In the genomic region with DNA sequence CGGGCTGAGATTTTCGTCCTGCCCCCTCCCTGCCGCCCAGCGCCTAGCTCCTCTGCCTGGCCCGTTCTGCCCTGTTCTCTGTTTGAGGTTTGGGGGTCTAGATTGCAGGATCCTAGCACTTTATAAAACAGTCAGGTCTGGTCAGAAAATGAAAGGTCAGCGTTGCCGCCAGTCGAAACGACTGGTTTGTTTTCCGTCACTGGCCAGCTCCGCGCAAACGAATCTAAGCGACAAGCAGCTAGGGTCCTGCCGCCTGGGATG, we compare ENCODE assay signal across 2 cellular contexts.
TF ChIP-seq lines count a peak whose summit lies in the region.

No MANE protein-coding gene starts in this region.

TF ChIP-seq in liver, 16 proteins besides CTCF, POLR2A, EP300 and RAD21 (continued from another document):
- TF ChIP-seq, protein P1, sequence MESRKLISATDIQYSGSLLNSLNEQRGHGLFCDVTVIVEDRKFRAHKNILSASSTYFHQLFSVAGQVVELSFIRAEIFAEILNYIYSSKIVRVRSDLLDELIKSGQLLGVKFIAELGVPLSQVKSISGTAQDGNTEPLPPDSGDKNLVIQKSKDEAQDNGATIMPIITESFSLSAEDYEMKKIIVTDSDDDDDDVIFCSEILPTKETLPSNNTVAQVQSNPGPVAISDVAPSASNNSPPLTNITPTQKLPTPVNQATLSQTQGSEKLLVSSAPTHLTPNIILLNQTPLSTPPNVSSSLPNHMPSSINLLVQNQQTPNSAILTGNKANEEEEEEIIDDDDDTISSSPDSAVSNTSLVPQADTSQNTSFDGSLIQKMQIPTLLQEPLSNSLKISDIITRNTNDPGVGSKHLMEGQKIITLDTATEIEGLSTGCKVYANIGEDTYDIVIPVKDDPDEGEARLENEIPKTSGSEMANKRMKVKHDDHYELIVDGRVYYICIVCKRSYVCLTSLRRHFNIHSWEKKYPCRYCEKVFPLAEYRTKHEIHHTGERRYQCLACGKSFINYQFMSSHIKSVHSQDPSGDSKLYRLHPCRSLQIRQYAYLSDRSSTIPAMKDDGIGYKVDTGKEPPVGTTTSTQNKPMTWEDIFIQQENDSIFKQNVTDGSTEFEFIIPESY (IDR thresholded peaks at IDR 0.05): no peak
- TF ChIP-seq RXRA (IDR thresholded peaks at IDR 0.05): no peak

TF ChIP-seq in HepG2, 621 proteins besides CTCF, POLR2A, EP300 and RAD21:
- no peak for TF ChIP-seq HMGXB3 (CRISPR knock-in tag; IDR thresholded peaks at IDR 0.05; ENCODE audit: borderline replicate concordance)
- peak in 1 of 2 experiments; percentile 16; a peak in 1 of 4 replicates for TF ChIP-seq MAFK (conservative IDR thresholded peaks at IDR 0.05 in 1 of 2, IDR thresholded peaks at IDR 0.05 in 1 of 2; ENCODE audit: low read length in 2 of 2)
- no peak for TF ChIP-seq ZNF496 (CRISPR knock-in tag; IDR thresholded peaks at IDR 0.05; ENCODE audit: insufficient replicate concordance)
- no peak for TF ChIP-seq PREB (CRISPR knock-in tag; IDR thresholded peaks at IDR 0.05)
